8 cellular contexts compared by ENCODE assay signal in the genomic region with DNA sequence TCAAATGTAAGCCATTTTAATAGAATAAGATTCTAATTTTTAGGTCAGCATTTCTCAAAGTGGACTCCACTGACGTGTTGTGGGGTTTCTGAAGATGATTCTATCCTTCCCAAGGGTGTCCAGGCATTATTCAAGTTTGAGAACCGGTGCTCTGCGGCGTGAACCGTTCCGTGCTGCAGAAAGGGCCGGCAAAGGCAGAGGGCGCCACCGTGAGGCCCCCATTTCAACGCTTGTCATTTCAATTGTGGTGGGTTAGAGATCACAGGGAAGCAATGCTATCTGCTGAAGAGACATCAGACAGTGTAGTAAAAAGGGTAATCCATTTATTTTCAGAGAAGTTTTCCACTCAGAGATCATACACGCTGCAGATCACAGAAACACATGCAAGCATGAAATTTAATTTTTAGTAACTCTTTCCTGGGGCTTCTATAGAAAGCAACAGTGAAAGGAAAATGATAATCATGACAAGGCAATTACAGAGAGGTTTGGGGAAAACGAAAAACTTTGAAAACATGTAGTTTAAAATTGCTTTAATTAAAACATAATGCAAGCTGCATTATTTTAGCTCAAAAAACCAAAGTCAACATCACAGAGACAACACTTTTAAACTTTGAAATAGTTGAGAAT.
DNase-seq lines count a peak whose midpoint lies in the region; TF ChIP-seq lines count a peak whose summit lies in the region.

No MANE protein-coding gene starts in this region.

- H2AFZ ChIP-seq in SK-N-SH (ENCODE audit: low read depth) = no peak overlapping the region

- no peaks in the 10 kb centered on the region for H3K36me3 ChIP-seq in breast epithelium
- H3K36me3 ChIP-seq in SK-N-SH (replicated peaks in 1 of 2; ENCODE audit: control insufficient read depth in 1 of 2, insufficient read depth in 2 of 2, low read length in 1 of 2) = no peaks in the 10 kb centered on the region

- no peak overlapping the region for H3K4me3 Mint-ChIP-seq in MCF 10A (ENCODE audit: unreplicated experiment)

- TF ChIP-seq CTCF in MCF 10A (IDR thresholded peaks at IDR 0.05; ENCODE audit: unreplicated experiment) (no peak), breast epithelium (IDR thresholded peaks at IDR 0.05) (peak in 1 of 3 donors; percentile 13), SK-N-SH (IDR thresholded peaks at IDR 0.05) (peak; percentile 64)

- H3K27me3 Mint-ChIP-seq in MCF 10A (ENCODE audit: insufficient read depth, unreplicated experiment) = peaks cover 85% of the 10 kb centered on the region

- WGBS in SK-N-SH (ENCODE audit: low lambda C conversion rate) = 10% methylated on average over 12 of the region's 12 CpGs

- H3K4me3 ChIP-seq in breast epithelium = no peak overlapping the region
- H3K4me3 ChIP-seq in SK-N-SH (ENCODE audit: low read depth in 2 of 2, low read length in 1 of 2) = no peak overlapping the region; a peak in 1 of 4 replicates

- H4K20me1 ChIP-seq in SK-N-SH (ENCODE audit: insufficient read depth) = no peaks in the 10 kb centered on the region

- DNase-seq in MCF 10A (ENCODE audit: unreplicated experiment) = peak; percentile 8
- DNase-seq in breast epithelium (ENCODE audit: low spot score in 2 of 2) = no peak
- DNase-seq in HuH-7.5 (ENCODE audit: low spot score) = peak; percentile 26
- peak; percentile 60 for DNase-seq in SK-N-SH
- DNase-seq in erythroblast (lab: John Stamatoyannopoulos, UW) = peak; percentile 37 to 61
- peak in 8 of 10 donors; percentile 25 to 86 (median 46) for DNase-seq in posterior cingulate gyrus
- DNase-seq in stimulated activated naive CD4-positive, alpha-beta T cell (lab: John Stamatoyannopoulos, UW) = no peak
- DNase-seq in HPDE6-E6E7 (ENCODE audit: extremely low spot score) = no peak

- TF ChIP-seq POLR2A in breast epithelium (IDR thresholded peaks at IDR 0.05) = no peak
- no peak for TF ChIP-seq POLR2A in erythroblast (IDR thresholded peaks at IDR 0.05; ENCODE audit: low read length)

- no peak for TF ChIP-seq EP300 in SK-N-SH (IDR thresholded peaks at IDR 0.05; ENCODE audit: borderline replicate concordance in 1 of 2, low read depth in 1 of 2, low read length in 1 of 2)

- CTCF ChIA-PET in MCF 10A (lab: Yijun Ruan, JAX) = no interaction called here
- CTCF ChIA-PET in SK-N-SH (lab: Yijun Ruan, JAX) = interaction anchor here (0.8 to 1.5 kb wide), 5 partner anchors 16 to 238 kb away, joined by 3 read pairs; no protein-coding TSS in a partner anchor

- H3K4me2 ChIP-seq in SK-N-SH = no peak overlapping the region

- H3K79me2 ChIP-seq in SK-N-SH (ENCODE audit: insufficient read depth) = no peaks in the 10 kb centered on the region

- no peak overlapping the region for H3K27ac Mint-ChIP-seq in MCF 10A (ENCODE audit: low read depth, unreplicated experiment)

- no TSS peak for BruUV-seq in MCF 10A (replicated peaks; lab: Mats Ljungman, UMichigan)

- no peak overlapping the region for H3K9ac ChIP-seq in SK-N-SH

- H3K9me3 Mint-ChIP-seq in MCF 10A (ENCODE audit: unreplicated experiment) = no peaks in the 10 kb centered on the region

- no peaks in the 10 kb centered on the region for H3F3A ChIP-seq in SK-N-SH (replicated peaks; ENCODE audit: insufficient read depth)

- intact Hi-C loops in MCF 10A (cut with micrococcal nuclease) (loop anchor here (10.0 kb wide), 2 partner anchors 402 to 512 kb away; no protein-coding TSS in a partner anchor), breast epithelium (cut with DNase I; ENCODE audit: low total_unique reads) (no loop called here), posterior cingulate gyrus (cut with DNase I) (no loop called here)

- POLR2A ChIA-PET in MCF 10A (lab: Yijun Ruan, JAX) = interaction anchor here (0.7 kb wide), 1 partner anchor 1453 kb away, joined by 3 read pairs; no protein-coding TSS in a partner anchor
- POLR2A ChIA-PET in SK-N-SH (lab: Yijun Ruan, JAX) = no interaction called here

- no peaks in the 10 kb centered on the region for H3K36me3 Mint-ChIP-seq in MCF 10A (ENCODE audit: insufficient read depth, unreplicated experiment)

- H3K27ac ChIP-seq in breast epithelium (no peak overlapping the region), SK-N-SH (ENCODE audit: low read depth in 2 of 2, low read length in 1 of 2) (no peak overlapping the region)

- peak; percentile 79 for TF ChIP-seq RAD21 in SK-N-SH (IDR thresholded peaks at IDR 0.05; ENCODE audit: low read length)

- no peaks in the 10 kb centered on the region for H3K9me2 ChIP-seq in SK-N-SH

- H3K4me1 ChIP-seq in breast epithelium (no peaks in the 10 kb centered on the region), SK-N-SH (ENCODE audit: control insufficient read depth in 1 of 2, insufficient read depth in 2 of 2, low read depth in 1 of 2, low read length in 1 of 2) (no peaks in the 10 kb centered on the region; a peak in 1 of 4 replicates)

- H3K9me3 ChIP-seq in breast epithelium = no peaks in the 10 kb centered on the region
- no peaks in the 10 kb centered on the region for H3K9me3 ChIP-seq in SK-N-SH

- H3K27me3 ChIP-seq in breast epithelium (no peaks in the 10 kb centered on the region), SK-N-SH (ENCODE audit: insufficient read depth) (no peaks in the 10 kb centered on the region; the same call in 1 of the 2 replicates)

- H3K4me1 Mint-ChIP-seq in MCF 10A (ENCODE audit: insufficient read depth, unreplicated experiment) = no peaks in the 10 kb centered on the region

TF ChIP-seq in SK-N-SH, 30 proteins besides CTCF, POLR2A, EP300 and RAD21:
- peak; percentile 66 for TF ChIP-seq SMC3 (IDR thresholded peaks at IDR 0.05; ENCODE audit: low read depth, low read length)
- TF ChIP-seq POLR2AphosphoS5 (IDR thresholded peaks at IDR 0.05; ENCODE audit: low read depth, low read length) = no peak

Comparison
In these comparisons a context has a peak if more than half of its experiments do, and no peak if none do; other contexts are left out.
1. DNase-seq: peak in MCF 10A (single experiment), HuH-7.5 (single experiment), SK-N-SH (single experiment), erythroblast (2 of 2) and posterior cingulate gyrus (8 of 10); none in breast epithelium (0 of 2), stimulated activated naive CD4-positive, alpha-beta T cell (0 of 6) and HPDE6-E6E7 (single experiment).